ENCODE assay signal across 8 cellular contexts in the genomic region with DNA sequence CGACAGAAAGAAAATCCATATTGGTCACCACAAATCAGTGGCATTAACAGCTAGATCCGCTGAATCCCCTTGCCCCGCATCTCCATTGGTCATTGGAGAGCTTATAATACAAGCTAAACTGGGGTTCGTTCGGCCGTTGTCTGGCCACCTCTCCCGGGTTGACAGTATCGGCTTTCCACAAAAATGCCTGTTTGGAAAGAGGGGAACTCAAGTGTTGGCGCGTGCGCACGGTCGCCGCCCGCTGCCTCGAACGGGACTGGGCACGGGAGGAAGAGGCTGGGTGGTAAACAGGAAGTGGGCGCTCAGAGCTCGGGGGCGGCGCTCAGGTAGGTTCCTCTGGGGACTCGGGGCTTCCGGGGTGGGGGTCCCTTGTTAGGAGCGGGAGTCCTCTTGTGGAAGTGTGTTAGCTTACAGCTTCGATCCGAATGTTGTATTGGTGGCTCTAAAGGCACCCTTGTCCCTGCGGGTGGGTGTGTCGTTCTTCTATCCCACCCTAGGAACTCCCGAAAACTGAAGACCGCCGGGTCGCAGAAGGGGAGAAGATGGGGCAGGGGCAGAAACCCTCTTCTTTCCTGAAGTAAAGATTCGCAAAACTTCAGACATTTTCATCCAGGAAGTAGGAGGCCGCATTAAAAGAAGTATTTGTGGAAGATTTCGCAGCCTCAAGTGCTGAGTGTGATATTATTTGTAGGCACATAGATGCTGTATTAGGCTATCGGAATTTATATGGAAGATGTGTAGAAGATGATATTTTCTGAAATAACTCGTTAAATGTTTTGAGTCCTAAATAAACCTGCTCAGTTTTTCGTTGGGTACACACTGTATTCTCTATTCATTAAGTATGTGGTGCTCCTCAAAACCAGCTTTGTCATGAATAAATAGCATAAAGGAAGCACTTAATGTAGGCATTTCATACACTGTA. TPM values are rescaled to one million over a fixed set of nuclear protein-coding genes. Genes with fewer than 3 reads are reported as not detected.
DNase-seq lines count a peak whose midpoint lies in the region; ATAC-seq and TF ChIP-seq lines count a peak whose summit lies in the region.

No MANE protein-coding gene starts in this region.

- intact Hi-C loops in activated T-helper 2 cell treated with anti-CD3 and anti-CD28 coated beads, Interferon-gamma antibody, Interleukin-2, Interleukin-4, amounts not matched to agents 10 μg/mL and 5 μg/mL and 100 μg/mL, durations not matched to agents 14 hours and 24 hours and 36 hours (cut with micrococcal nuclease), result loop anchor here (1.0 to 5.0 kb wide), 4 partner anchors 60 to 184 kb away; partner anchors contain the start of genes MIA3 and TAF1A
- intact Hi-C loops in natural killer cell (cut with micrococcal nuclease), result loop anchor here (5.0 to 10.0 kb wide), 2 partner anchors 126 to 249 kb away; partner anchors contain the start of gene TAF1A

- no peaks in the 10 kb centered on the region for H3K27me3 Mint-ChIP-seq in activated T-helper 2 cell treated with anti-CD3 and anti-CD28 coated beads, Interferon-gamma antibody, Interleukin-2, Interleukin-4, amounts not matched to agents 10 μg/mL and 5 μg/mL and 100 μg/mL, durations not matched to agents 14 hours and 24 hours and 36 hours (ENCODE audit: low read depth)
- no peaks in the 10 kb centered on the region for H3K27me3 Mint-ChIP-seq in natural killer cell (ENCODE audit: low read depth in 2 of 2)

- peak overlapping the region; percentile 97 for H3K27ac Mint-ChIP-seq in activated T-helper 2 cell treated with anti-CD3 and anti-CD28 coated beads, Interferon-gamma antibody, Interleukin-2, Interleukin-4, amounts not matched to agents 10 μg/mL and 5 μg/mL and 100 μg/mL, durations not matched to agents 14 hours and 24 hours and 36 hours
- peak overlapping the region; percentile 99 for H3K27ac Mint-ChIP-seq in natural killer cell

- ATAC-seq in natural killer cell, result peak; percentile 63 to 76 (median 68)

- TF ChIP-seq CTCF in LNCaP clone FGC (IDR thresholded peaks at IDR 0.05; ENCODE audit: control insufficient read depth, extremely low read depth, insufficient read depth) (no peak), fibroblast of mammary gland (conservative IDR thresholded peaks at IDR 0.05; ENCODE audit: control insufficient read depth, insufficient read depth, low read depth, low read length) (no peak), natural killer cell (IDR thresholded peaks at IDR 0.05) (no peak)

- peak overlapping the region; percentile 99 for H3K4me3 Mint-ChIP-seq in activated T-helper 2 cell treated with anti-CD3 and anti-CD28 coated beads, Interferon-gamma antibody, Interleukin-2, Interleukin-4, amounts not matched to agents 10 μg/mL and 5 μg/mL and 100 μg/mL, durations not matched to agents 14 hours and 24 hours and 36 hours (ENCODE audit: low read depth)
- peak overlapping the region; percentile 99 for H3K4me3 Mint-ChIP-seq in natural killer cell

- H3K4me1 Mint-ChIP-seq in activated T-helper 2 cell treated with anti-CD3 and anti-CD28 coated beads, Interferon-gamma antibody, Interleukin-2, Interleukin-4, amounts not matched to agents 10 μg/mL and 5 μg/mL and 100 μg/mL, durations not matched to agents 14 hours and 24 hours and 36 hours (ENCODE audit: low read depth), result peaks cover 30% of the 10 kb centered on the region
- H3K4me1 Mint-ChIP-seq in natural killer cell, result peaks cover 59 to 61% of the 10 kb centered on the region in 2 donors

- peak; percentile 94 for DNase-seq in ELR (ENCODE audit: low read depth)
- DNase-seq in H4 (ENCODE audit: low spot score), result peak; percentile 96
- no peak for DNase-seq in LNCaP clone FGC (ENCODE audit: low read depth)
- DNase-seq in RPMI8226, result peak; percentile 97
- peak; percentile 81 for DNase-seq in activated T-helper 2 cell treated with anti-CD3 and anti-CD28 coated beads, Interferon-gamma antibody, Interleukin-2, Interleukin-4, amounts not matched to agents 10 μg/mL and 5 μg/mL and 100 μg/mL, durations not matched to agents 14 hours and 24 hours and 36 hours (ENCODE audit: low spot score)
- DNase-seq in fibroblast of mammary gland (ENCODE audit: low read depth), result peak; percentile 92
- DNase-seq in natural killer cell, result peak; percentile 81
- DNase-seq in stimulated activated naive CD4-positive, alpha-beta T cell treated with Interleukin-2 at 50 U/mL for 16 hours (lab: John Stamatoyannopoulos, UW), result peak; percentile 88

- peaks cover 53% of the 10 kb centered on the region for H3K36me3 Mint-ChIP-seq in activated T-helper 2 cell treated with anti-CD3 and anti-CD28 coated beads, Interferon-gamma antibody, Interleukin-2, Interleukin-4, amounts not matched to agents 10 μg/mL and 5 μg/mL and 100 μg/mL, durations not matched to agents 14 hours and 24 hours and 36 hours (ENCODE audit: low read depth)
- peaks cover 9% of the 10 kb centered on the region for H3K36me3 Mint-ChIP-seq in natural killer cell

- H3K4me3 ChIP-seq in LNCaP clone FGC (ENCODE audit: low read depth, low read length) (peak overlapping the region; percentile 78), fibroblast of mammary gland (ENCODE audit: control insufficient read depth, low read depth, low read length) (peak overlapping the region; percentile 69)

- no peaks in the 10 kb centered on the region for H3K9me3 Mint-ChIP-seq in activated T-helper 2 cell treated with anti-CD3 and anti-CD28 coated beads, Interferon-gamma antibody, Interleukin-2, Interleukin-4, amounts not matched to agents 10 μg/mL and 5 μg/mL and 100 μg/mL, durations not matched to agents 14 hours and 24 hours and 36 hours
- no peaks in the 10 kb centered on the region for H3K9me3 Mint-ChIP-seq in natural killer cell

RNA-seq across cellular contexts. Expression of gene BROX, which starts 1.0 kb away (rescaled TPM):
- total RNA-seq in H4 (2014; rRNA removed; shearing (Covaris generic)), result 58.3 and 61.2 TPM in 2 replicates
- 34.3 and 37.7 TPM in 2 replicates for total RNA-seq in activated T-helper 2 cell treated with anti-CD3 and anti-CD28 coated beads, Interferon-gamma antibody, Interleukin-2, Interleukin-4, amounts not matched to agents 10 μg/mL and 5 μg/mL and 100 μg/mL, durations not matched to agents 14 hours and 24 hours and 36 hours
- 10 to 100 TPM; 68.3 to 75.2 (median 74.5) TPM for total RNA-seq in natural killer cell

RNA-seq across cellular contexts. Expression of gene AIDA, which starts 1.1 kb away (rescaled TPM):
- total RNA-seq in H4 (2014; rRNA removed; shearing (Covaris generic)), result 20.1 and 25.5 TPM in 2 replicates
- 41.9 and 45.7 TPM in 2 replicates for total RNA-seq in activated T-helper 2 cell treated with anti-CD3 and anti-CD28 coated beads, Interferon-gamma antibody, Interleukin-2, Interleukin-4, amounts not matched to agents 10 μg/mL and 5 μg/mL and 100 μg/mL, durations not matched to agents 14 hours and 24 hours and 36 hours
- 10 to 100 TPM; 29.7 to 37.2 (median 33.7) TPM for total RNA-seq in natural killer cell

RNA-seq across cellular contexts. Expression of gene FAM177B, which starts 23.6 kb away (rescaled TPM):
- total RNA-seq in H4 (2014; rRNA removed; shearing (Covaris generic)), result not detected in 2 replicates
- not detected in 2 replicates for total RNA-seq in activated T-helper 2 cell treated with anti-CD3 and anti-CD28 coated beads, Interferon-gamma antibody, Interleukin-2, Interleukin-4, amounts not matched to agents 10 μg/mL and 5 μg/mL and 100 μg/mL, durations not matched to agents 14 hours and 24 hours and 36 hours
- total RNA-seq in natural killer cell, result not detected
